ENCODE assay signal across 1 cellular context in the genomic region with DNA sequence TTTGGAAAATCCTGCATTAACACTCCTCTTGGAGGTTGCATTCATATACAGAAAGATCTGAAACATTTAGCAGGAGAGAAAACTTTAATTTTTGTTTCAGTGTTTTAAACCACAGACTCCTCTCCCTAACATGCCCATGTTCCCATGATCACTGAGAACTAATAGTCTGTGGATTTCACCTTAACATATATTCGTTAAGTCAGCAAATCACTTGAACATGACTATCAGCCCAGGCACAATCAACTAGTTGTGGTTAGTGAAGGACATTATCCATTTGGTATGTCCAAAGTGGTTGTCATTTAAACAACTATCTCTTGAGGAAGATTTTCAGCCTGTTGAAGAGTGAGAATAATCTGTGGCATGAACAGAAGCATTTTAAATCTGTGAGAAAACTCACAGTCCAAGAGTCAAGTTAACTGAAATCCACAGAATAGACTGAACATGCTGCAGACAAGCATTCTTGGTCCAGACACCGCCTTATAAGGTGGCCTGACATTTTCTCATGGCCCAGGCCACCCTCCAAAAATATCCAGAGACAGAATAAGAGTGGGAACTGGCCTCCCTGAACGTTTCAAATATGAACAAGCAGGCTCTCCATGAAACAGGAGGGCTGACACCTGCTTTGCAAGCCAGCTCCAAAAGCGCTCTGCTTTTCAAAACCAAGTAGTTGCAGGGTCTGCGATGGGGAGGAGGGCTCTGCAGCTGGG.
TF ChIP-seq lines count a peak whose summit lies in the region.

No MANE protein-coding gene starts in this region.

TF ChIP-seq in HepG2, 621 proteins besides CTCF, POLR2A, EP300 and RAD21 (continued from another document):
- TF ChIP-seq, protein P1, sequence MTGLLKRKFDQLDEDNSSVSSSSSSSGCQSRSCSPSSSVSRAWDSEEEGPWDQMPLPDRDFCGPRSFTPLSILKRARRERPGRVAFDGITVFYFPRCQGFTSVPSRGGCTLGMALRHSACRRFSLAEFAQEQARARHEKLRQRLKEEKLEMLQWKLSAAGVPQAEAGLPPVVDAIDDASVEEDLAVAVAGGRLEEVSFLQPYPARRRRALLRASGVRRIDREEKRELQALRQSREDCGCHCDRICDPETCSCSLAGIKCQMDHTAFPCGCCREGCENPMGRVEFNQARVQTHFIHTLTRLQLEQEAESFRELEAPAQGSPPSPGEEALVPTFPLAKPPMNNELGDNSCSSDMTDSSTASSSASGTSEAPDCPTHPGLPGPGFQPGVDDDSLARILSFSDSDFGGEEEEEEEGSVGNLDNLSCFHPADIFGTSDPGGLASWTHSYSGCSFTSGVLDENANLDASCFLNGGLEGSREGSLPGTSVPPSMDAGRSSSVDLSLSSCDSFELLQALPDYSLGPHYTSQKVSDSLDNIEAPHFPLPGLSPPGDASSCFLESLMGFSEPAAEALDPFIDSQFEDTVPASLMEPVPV (CRISPR knock-in tag; IDR thresholded peaks at IDR 0.05): no peak
- TF ChIP-seq GZF1 (CRISPR knock-in tag; IDR thresholded peaks at IDR 0.05): no peak
TF ChIP-seq in HepG2: peak in this region for 2.
